In the genomic region with DNA sequence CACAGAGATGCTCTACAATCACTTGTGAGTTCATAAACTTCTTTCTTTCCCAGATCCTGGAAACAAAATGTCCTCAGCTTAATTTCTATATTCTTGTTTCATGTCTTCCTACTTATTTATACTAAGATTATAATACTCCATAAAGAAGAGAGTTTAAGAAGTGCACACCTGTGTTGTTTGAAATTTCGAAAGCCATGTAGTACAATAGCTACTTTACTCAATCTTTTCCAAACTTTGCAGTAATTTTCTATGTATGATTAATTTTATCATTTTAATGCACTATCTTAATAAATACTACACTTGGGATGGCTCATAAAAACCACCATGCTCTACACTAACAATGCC, we compare ENCODE assay signal across 8 cellular contexts. TPM values are rescaled to one million over a fixed set of nuclear protein-coding genes. Genes with fewer than 3 reads are reported as not detected.
DNase-seq lines count a peak whose midpoint lies in the region; ATAC-seq and TF ChIP-seq lines count a peak whose summit lies in the region.

No MANE protein-coding gene starts in this region.

- peaks cover 10% of the 10 kb centered on the region for H3K36me3 Mint-ChIP-seq in T-helper 1 cell treated with Interleukin-12 subunit alpha and Interleukin-12 subunit beta and Interleukin-4 antibody, amounts not matched to agents 30 μg/mL and 1 μg/mL, for 36 hours (ENCODE audit: low read depth)
- H3K36me3 Mint-ChIP-seq in stimulated activated memory B cell treated with anti-CD40 and anti-IgM and Interleukin-4, amounts not matched to agents 10 μg/mL and 1 μg/mL and 100 μg/mL, for 72 hours = peaks cover 21% of the 10 kb centered on the region

- H3K27ac Mint-ChIP-seq in T-helper 1 cell treated with Interleukin-12 subunit alpha and Interleukin-12 subunit beta and Interleukin-4 antibody, amounts not matched to agents 30 μg/mL and 1 μg/mL, for 36 hours = peak overlapping the region; percentile 89
- peak overlapping the region; percentile 60 for H3K27ac Mint-ChIP-seq in stimulated activated memory B cell treated with anti-CD40 and anti-IgM and Interleukin-4, amounts not matched to agents 10 μg/mL and 1 μg/mL and 100 μg/mL, for 72 hours

- no peaks in the 10 kb centered on the region for H3K27me3 ChIP-seq in SJSA1 (replicated peaks)

- peaks cover 24% of the 10 kb centered on the region for H3K4me1 Mint-ChIP-seq in T-helper 1 cell treated with Interleukin-12 subunit alpha and Interleukin-12 subunit beta and Interleukin-4 antibody, amounts not matched to agents 30 μg/mL and 1 μg/mL, for 36 hours (ENCODE audit: low read depth)
- peaks cover 17% of the 10 kb centered on the region for H3K4me1 Mint-ChIP-seq in stimulated activated memory B cell treated with anti-CD40 and anti-IgM and Interleukin-4, amounts not matched to agents 10 μg/mL and 1 μg/mL and 100 μg/mL, for 72 hours

- H3K9me3 ChIP-seq in SJSA1 (replicated peaks) = no peaks in the 10 kb centered on the region

- TF ChIP-seq CTCF in fibroblast of villous mesenchyme (IDR thresholded peaks at IDR 0.05; ENCODE audit: insufficient read depth, low read depth, low read length) = no peak

- ATAC-seq in stimulated activated memory B cell treated with anti-CD40 and anti-IgM and Interleukin-4, amounts not matched to agents 10 μg/mL and 1 μg/mL and 100 μg/mL, for 72 hours = no peak
- no peak for ATAC-seq in GM21717 (IDR thresholded peaks at IDR 0.05; ENCODE audit: unreplicated experiment)

- H3K27me3 Mint-ChIP-seq in T-helper 1 cell treated with Interleukin-12 subunit alpha and Interleukin-12 subunit beta and Interleukin-4 antibody, amounts not matched to agents 30 μg/mL and 1 μg/mL, for 36 hours (ENCODE audit: low read depth) = peaks cover 6% of the 10 kb centered on the region
- no peaks in the 10 kb centered on the region for H3K27me3 Mint-ChIP-seq in stimulated activated memory B cell treated with anti-CD40 and anti-IgM and Interleukin-4, amounts not matched to agents 10 μg/mL and 1 μg/mL and 100 μg/mL, for 72 hours

- DNase-seq in T-helper 1 cell (no peak), SJSA1 (ENCODE audit: low read depth in 1 of 2, low spot score in 2 of 2) (no peak), fibroblast of villous mesenchyme (ENCODE audit: low read depth) (no peak), globus pallidus (ENCODE audit: low spot score) (no peak), NCI-H2081 (lab: John Stamatoyannopoulos, UW) (no peak)

- H3K4me1 ChIP-seq in SJSA1 (replicated peaks) = peaks cover 18% of the 10 kb centered on the region

- no peaks in the 10 kb centered on the region for H3K9me3 Mint-ChIP-seq in T-helper 1 cell treated with Interleukin-12 subunit alpha and Interleukin-12 subunit beta and Interleukin-4 antibody, amounts not matched to agents 30 μg/mL and 1 μg/mL, for 36 hours
- no peaks in the 10 kb centered on the region for H3K9me3 Mint-ChIP-seq in stimulated activated memory B cell treated with anti-CD40 and anti-IgM and Interleukin-4, amounts not matched to agents 10 μg/mL and 1 μg/mL and 100 μg/mL, for 72 hours

- peaks cover 8% of the 10 kb centered on the region for H3K36me3 ChIP-seq in SJSA1

- peak overlapping the region; percentile 49 for H3K4me3 ChIP-seq in SJSA1
- H3K4me3 ChIP-seq in fibroblast of villous mesenchyme (ENCODE audit: low read depth, low read length) = peak overlapping the region; percentile 83

- H3K4me3 Mint-ChIP-seq in T-helper 1 cell treated with Interleukin-12 subunit alpha and Interleukin-12 subunit beta and Interleukin-4 antibody, amounts not matched to agents 30 μg/mL and 1 μg/mL, for 36 hours = peak overlapping the region; percentile 97
- peak overlapping the region; percentile 84 for H3K4me3 Mint-ChIP-seq in stimulated activated memory B cell treated with anti-CD40 and anti-IgM and Interleukin-4, amounts not matched to agents 10 μg/mL and 1 μg/mL and 100 μg/mL, for 72 hours

- no peak overlapping the region for H3K27ac ChIP-seq in SJSA1

RNA-seq across cellular contexts. Expression of a gene that starts 0.3 kb away (rescaled TPM):
- total RNA-seq in SJSA1 (2014; rRNA removed; shearing (Covaris generic)) = 9.9 and 20.7 TPM in 2 replicates
- 14.8 and 16.8 TPM in 2 replicates for total RNA-seq in fibroblast of villous mesenchyme

RNA-seq across cellular contexts. Expression of a gene that starts 27.0 kb away (rescaled TPM):
- total RNA-seq in SJSA1 (2014; rRNA removed; shearing (Covaris generic)) = 33.0 and 51.8 TPM in 2 replicates
- 40.9 and 49.7 TPM in 2 replicates for total RNA-seq in fibroblast of villous mesenchyme

RNA-seq across cellular contexts. Expression of a gene that starts 37.4 kb away (rescaled TPM):
- total RNA-seq in SJSA1 (2014; rRNA removed; shearing (Covaris generic)) = 16.2 and 34.2 TPM in 2 replicates
- 11.9 and 12.5 TPM in 2 replicates for total RNA-seq in fibroblast of villous mesenchyme
